Comparison of ENCODE assay signal across 8 cellular contexts in genomic region chr5:31824886-31825774, GRCh38.
DNase-seq lines count a peak whose midpoint lies in the region; ATAC-seq, FAIRE-seq and TF ChIP-seq lines count a peak whose summit lies in the region.

No MANE protein-coding gene starts in this region.

- no peaks in the 10 kb centered on the region for H3K4me1 ChIP-seq in ascending aorta
- no peaks in the 10 kb centered on the region for H3K4me1 ChIP-seq in hepatocyte (ENCODE audit: insufficient read depth)
- H3K4me1 ChIP-seq in small intestine (ENCODE audit: control insufficient read depth in 2 of 2, insufficient read depth in 1 of 2, low read depth in 1 of 2, low read length in 1 of 2) = no peaks in the 10 kb centered on the region

- no peak for ATAC-seq in HG03139 (IDR thresholded peaks at IDR 0.05; ENCODE audit: unreplicated experiment)

- intact Hi-C loops in ascending aorta (cut with DNase I) = loop anchor here (1.0 kb wide), 2 partner anchors 251 to 268 kb away; no protein-coding TSS in a partner anchor

- no peaks in the 10 kb centered on the region for H3K9me2 ChIP-seq in hepatocyte (replicated peaks; ENCODE audit: insufficient read depth)

- no peak overlapping the region for H2AFZ ChIP-seq in hepatocyte

- TF ChIP-seq CTCF in 22Rv1 (IDR thresholded peaks at IDR 0.05) (peak; percentile 81), GM12873 (IDR thresholded peaks at IDR 0.05; ENCODE audit: insufficient read depth, low read depth, low read length, missing control alignments) (peak; percentile 55), ascending aorta (IDR thresholded peaks at IDR 0.05) (peak; percentile 40 to 66 (median 50)), hepatocyte (IDR thresholded peaks at IDR 0.05; ENCODE audit: poor library complexity) (peak; percentile 86)

- H3K27me3 ChIP-seq in ascending aorta (no peaks in the 10 kb centered on the region), hepatocyte (no peaks in the 10 kb centered on the region), small intestine (ENCODE audit: control insufficient read depth in 2 of 2, insufficient read depth in 2 of 2, low read length in 2 of 2) (no peaks in the 10 kb centered on the region)

- no peak for FAIRE-seq in small intestine (lab: Jason Lieb, UNC)

- peak; percentile 69 for DNase-seq in LoVo (ENCODE audit: low spot score)
- DNase-seq in SHP77 (lab: John Stamatoyannopoulos, UW) = peak; percentile 67 to 69
- no peak for DNase-seq in ascending aorta (ENCODE audit: low spot score in 2 of 2)
- DNase-seq in hepatocyte (ENCODE audit: low spot score) = peak; percentile 76
- DNase-seq in small intestine = peak; percentile 37

- WGBS in hepatocyte (ENCODE audit: low lambda C conversion rate, missing lambda C conversion rate) = 49% methylated on average over 11 of the region's 11 CpGs
- WGBS in small intestine, 3 donors = 40 to 46% (median 46%) methylated on average over 11 of the region's 11 CpGs

- H3K36me3 ChIP-seq in ascending aorta = no peaks in the 10 kb centered on the region
- no peaks in the 10 kb centered on the region for H3K36me3 ChIP-seq in hepatocyte (replicated peaks; ENCODE audit: insufficient read depth, low read depth)
- no peaks in the 10 kb centered on the region for H3K36me3 ChIP-seq in small intestine (ENCODE audit: control insufficient read depth in 2 of 2, insufficient read depth in 2 of 2, low read length in 2 of 2)

- H3K79me2 ChIP-seq in hepatocyte = no peaks in the 10 kb centered on the region

- H4K20me1 ChIP-seq in hepatocyte (ENCODE audit: insufficient read depth, poor library complexity, severe bottlenecking) = no peaks in the 10 kb centered on the region

- no peak overlapping the region for H3K27ac ChIP-seq in 22Rv1
- H3K27ac ChIP-seq in ascending aorta = no peak overlapping the region
- no peak overlapping the region for H3K27ac ChIP-seq in hepatocyte
- H3K27ac ChIP-seq in small intestine (ENCODE audit: low read depth in 1 of 2, low read length in 1 of 2) = no peak overlapping the region

- H3K4me3 ChIP-seq in ascending aorta = no peak overlapping the region
- H3K4me3 ChIP-seq in hepatocyte = no peak overlapping the region
- no peak overlapping the region for H3K4me3 ChIP-seq in small intestine (ENCODE audit: low read depth in 1 of 2, low read length in 2 of 2)

- H3K4me2 ChIP-seq in hepatocyte = no peak overlapping the region

- peaks cover 7 to 13% of the 10 kb centered on the region in 2 donors for H3K9me3 ChIP-seq in ascending aorta
- no peaks in the 10 kb centered on the region for H3K9me3 ChIP-seq in hepatocyte (ENCODE audit: low read depth)
- H3K9me3 ChIP-seq in small intestine (ENCODE audit: control insufficient read depth, low read depth) = peaks cover 3% of the 10 kb centered on the region

Comparison
In these comparisons a context has a peak if more than half of its experiments do, and no peak if none do; other contexts are left out.
1. DNase-seq: peak in LoVo (single experiment), SHP77 (2 of 2), hepatocyte (single experiment) and small intestine (single experiment); none in ascending aorta (0 of 2).
2. Peak in every context shown above with its lines, with median percentiles within 50 percentile points of each other: CTCF ChIP-seq.